ENCODE assay signal across 14 cellular contexts in the genomic region with DNA sequence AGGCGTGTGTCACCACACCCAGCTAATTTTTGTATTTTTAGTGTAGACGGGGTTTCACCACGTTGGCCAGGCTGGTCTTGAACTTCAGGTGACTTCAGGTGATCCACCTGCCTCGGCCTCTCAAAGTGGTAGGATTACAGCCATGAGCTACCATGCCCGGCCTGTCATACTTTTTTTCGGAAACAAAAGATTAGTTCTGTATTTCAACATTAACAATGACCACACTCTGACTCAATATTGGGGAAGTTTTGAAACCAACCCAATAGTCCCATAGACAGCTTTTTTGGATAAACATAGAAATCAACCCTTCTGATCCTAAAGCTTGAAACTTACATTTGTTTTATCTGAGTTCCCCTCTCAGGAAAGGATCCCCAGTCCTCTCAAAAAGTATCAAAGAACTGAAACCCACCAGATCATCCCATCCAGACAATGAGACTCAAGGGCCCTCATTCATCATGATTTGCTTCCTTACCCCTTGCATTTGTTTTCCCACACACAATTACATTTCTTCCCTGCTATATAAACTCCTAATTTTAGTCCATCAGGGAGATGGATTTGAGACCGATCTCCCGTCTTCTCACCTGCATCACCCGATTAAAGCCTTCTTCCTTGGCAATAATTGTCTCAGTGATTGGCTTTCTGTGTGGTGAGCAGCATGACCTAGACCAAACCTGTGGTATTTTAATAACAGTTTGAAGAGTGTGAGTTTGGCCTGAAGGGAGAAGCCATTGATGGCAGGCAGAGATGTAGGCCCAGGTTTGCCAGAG. TPM values are rescaled to one million over a fixed set of nuclear protein-coding genes. Genes with fewer than 3 reads are reported as not detected.
DNase-seq lines count a peak whose midpoint lies in the region; ATAC-seq, FAIRE-seq and TF ChIP-seq lines count a peak whose summit lies in the region.
"Had no signal": no experiment of that assay in that cellular context is flagged by ENCODE, and none has a peak within 500 bp of the region (broad histone marks: within the 10 kb centered on the region; RNA-seq: fewer than 3 reads in every experiment).

No MANE protein-coding gene starts in this region.

- no peak for ATAC-seq in CD4-positive, CD25-positive, alpha-beta regulatory T cell (ENCODE audit: low read depth in 2 of 2)
- no peak for ATAC-seq in HG02759 (IDR thresholded peaks at IDR 0.05; ENCODE audit: unreplicated experiment)

- no peaks in the 10 kb centered on the region for H4K20me1 ChIP-seq in osteoblast (ENCODE audit: insufficient read depth, low read length)

- no peak overlapping the region for H3K4me3 Mint-ChIP-seq in CD4-positive, CD25-positive, alpha-beta regulatory T cell
- H3K4me3 Mint-ChIP-seq in endothelial cell (ENCODE audit: unreplicated experiment): peak overlapping the region; percentile 13
- H3K4me3 Mint-ChIP-seq: activated T-cell treated with anti-CD3 and anti-CD28 coated beads, Interleukin-2, amount 50 U/mL, for 24 hours; H9 had no signal

- no peak overlapping the region for H3K27ac ChIP-seq in CD4-positive, CD25-positive, alpha-beta regulatory T cell (ENCODE audit: insufficient read depth, low read length, poor library complexity, severe bottlenecking)
- no peak overlapping the region for H3K27ac ChIP-seq in osteoblast (ENCODE audit: low read depth, low read length)

- peaks cover 12% of the 10 kb centered on the region for H3K36me3 Mint-ChIP-seq in CD4-positive, CD25-positive, alpha-beta regulatory T cell
- H3K36me3 Mint-ChIP-seq in endothelial cell (ENCODE audit: low read depth, unreplicated experiment): peaks cover 12% of the 10 kb centered on the region

- no peaks in the 10 kb centered on the region for H3K27me3 Mint-ChIP-seq in CD4-positive, CD25-positive, alpha-beta regulatory T cell
- H3K27me3 Mint-ChIP-seq in endothelial cell (ENCODE audit: unreplicated experiment): peaks cover 7% of the 10 kb centered on the region
- H3K27me3 Mint-ChIP-seq: activated T-cell treated with anti-CD3 and anti-CD28 coated beads, Interleukin-2, amount 50 U/mL, for 24 hours had no signal

- no peaks in the 10 kb centered on the region for H3K9me3 ChIP-seq in CD4-positive, CD25-positive, alpha-beta regulatory T cell (ENCODE audit: control insufficient read depth in 2 of 2, low read length in 2 of 2)
- no peaks in the 10 kb centered on the region for H3K9me3 ChIP-seq in osteoblast (ENCODE audit: low read depth, low read length)

- TF ChIP-seq CTCF in endothelial cell (IDR thresholded peaks at IDR 0.05; ENCODE audit: unreplicated experiment) (no peak), osteoblast (IDR thresholded peaks at IDR 0.05; ENCODE audit: extremely low read depth, low read depth, low read length) (no peak)

- FAIRE-seq in RCC 7860 (lab: Jason Lieb, UNC): no peak
- FAIRE-seq: kidney had no signal

- H2AFZ ChIP-seq in osteoblast (ENCODE audit: low read length): no peak overlapping the region

- peaks cover 6 to 15% (median 12%) of the 10 kb centered on the region in 4 donors for H3K4me1 Mint-ChIP-seq in CD4-positive, CD25-positive, alpha-beta regulatory T cell
- H3K4me1 Mint-ChIP-seq in endothelial cell (ENCODE audit: unreplicated experiment): peaks cover 15% of the 10 kb centered on the region

- H3K27ac Mint-ChIP-seq in CD4-positive, CD25-positive, alpha-beta regulatory T cell: peak overlapping the region in 2 of 3 donors; percentile 9 to 25
- H3K27ac Mint-ChIP-seq in endothelial cell (ENCODE audit: unreplicated experiment): no peak overlapping the region
- H3K27ac Mint-ChIP-seq: H9 had no signal

- H3K4me3 ChIP-seq in CD4-positive, CD25-positive, alpha-beta regulatory T cell (ENCODE audit: low read depth, low read length): no peak overlapping the region
- no peak overlapping the region for H3K4me3 ChIP-seq in osteoblast (ENCODE audit: insufficient read depth, low read length)

- H3K27me3 ChIP-seq in CD4-positive, CD25-positive, alpha-beta regulatory T cell (ENCODE audit: control insufficient read depth, insufficient read depth, low read length): no peaks in the 10 kb centered on the region
- no peaks in the 10 kb centered on the region for H3K27me3 ChIP-seq in osteoblast (ENCODE audit: insufficient read depth, low read length)

- DNase-seq in CD4-positive, CD25-positive, alpha-beta regulatory T cell: no peak
- DNase-seq in NOMO-1 treated with DMSO at 0.1 percent for 48 hours (lab: John Stamatoyannopoulos, UW; ENCODE audit: unreplicated experiment): peak; percentile 73
- DNase-seq in endothelial cell (ENCODE audit: low spot score): no peak
- peak; percentile 32 for DNase-seq in osteoblast (ENCODE audit: insufficient read length, low spot score, missing footprints)
- no peak for DNase-seq in RCC 7860 (ENCODE audit: low spot score)
- no peak for DNase-seq in NCI-H1092 (lab: John Stamatoyannopoulos, UW)
- DNase-seq in NCI-H526 treated with DMSO at 0.1 percent for 48 hours (lab: John Stamatoyannopoulos, UW): no peak
- DNase-seq: activated T-cell treated with anti-CD3 and anti-CD28 coated beads, Interleukin-2, amount 50 U/mL, for 24 hours; COR-L47; H9; kidney had no signal

- H3K36me3 ChIP-seq in CD4-positive, CD25-positive, alpha-beta regulatory T cell (ENCODE audit: control insufficient read depth, insufficient read depth, low read length): peaks cover 10% of the 10 kb centered on the region
- no peaks in the 10 kb centered on the region for H3K36me3 ChIP-seq in osteoblast (ENCODE audit: insufficient read depth, low read length)

- peaks cover 7% of the 10 kb centered on the region for H3K4me1 ChIP-seq in CD4-positive, CD25-positive, alpha-beta regulatory T cell (ENCODE audit: control insufficient read depth, insufficient read depth, low read length, poor library complexity, severe bottlenecking)
- peaks cover 19% of the 10 kb centered on the region for H3K4me1 ChIP-seq in osteoblast (ENCODE audit: insufficient read depth, low read length)

- no peaks in the 10 kb centered on the region for H3K79me2 ChIP-seq in osteoblast (ENCODE audit: insufficient read depth, low read length)

- peak overlapping the region; percentile 30 for H3K4me2 ChIP-seq in osteoblast (ENCODE audit: insufficient read depth, low read length)

- H3K9me3 Mint-ChIP-seq in CD4-positive, CD25-positive, alpha-beta regulatory T cell: no peaks in the 10 kb centered on the region
- H3K9me3 Mint-ChIP-seq in endothelial cell (ENCODE audit: unreplicated experiment): no peaks in the 10 kb centered on the region
- H3K9me3 Mint-ChIP-seq: activated T-cell treated with anti-CD3 and anti-CD28 coated beads, Interleukin-2, amount 50 U/mL, for 24 hours had no signal

RNA-seq across cellular contexts. Expression of a gene that starts 7.2 kb away (rescaled TPM):
- total RNA-seq in CD4-positive, CD25-positive, alpha-beta regulatory T cell: not detected
- not detected for polyA plus RNA-seq in CD4-positive, CD25-positive, alpha-beta regulatory T cell
- total RNA-seq in endothelial cell (ENCODE audit: unreplicated experiment) (not detected), osteoblast (not detected in 2 replicates)
- total RNA-seq: H9, kidney, omental fat pad had no signal
- polyA plus RNA-seq: esophagus had no signal

RNA-seq across cellular contexts. Expression of a gene that starts 9.6 kb away (rescaled TPM):
- 92.5 TPM for total RNA-seq in CD4-positive, CD25-positive, alpha-beta regulatory T cell
- polyA plus RNA-seq in CD4-positive, CD25-positive, alpha-beta regulatory T cell: 100 to 1,000 TPM; 119 to 141 (median 133) TPM
- total RNA-seq in endothelial cell (ENCODE audit: unreplicated experiment) (107 TPM), osteoblast (146 and 158 TPM in 2 replicates)

RNA-seq across cellular contexts. Expression of a gene that starts 38.1 kb away (rescaled TPM):
- total RNA-seq in CD4-positive, CD25-positive, alpha-beta regulatory T cell: 16.6 TPM
- 1 to 10 TPM in 3 of 4 donors, under 1 TPM in 1; 0.91 to 3.1 (median 2.1) TPM for polyA plus RNA-seq in CD4-positive, CD25-positive, alpha-beta regulatory T cell
- 184 TPM for total RNA-seq in endothelial cell (ENCODE audit: unreplicated experiment)
- 36.6 and 38.0 TPM in 2 replicates for total RNA-seq in osteoblast

RNA-seq across cellular contexts. Expression of a gene that starts 59.6 kb away (rescaled TPM):
- total RNA-seq in CD4-positive, CD25-positive, alpha-beta regulatory T cell: not detected
- not detected for polyA plus RNA-seq in CD4-positive, CD25-positive, alpha-beta regulatory T cell
- 3.3 TPM for total RNA-seq in endothelial cell (ENCODE audit: unreplicated experiment)
- total RNA-seq in osteoblast: not detected in 2 replicates

Comparison
In these comparisons a context has a peak if more than half of its experiments do, and no peak if none do; other contexts are left out.
1. DNase-seq: peak in NOMO-1 treated with DMSO at 0.1 percent for 48 hours (single experiment) and osteoblast (single experiment); none in CD4-positive, CD25-positive, alpha-beta regulatory T cell (0 of 3), endothelial cell (single experiment), RCC 7860 (single experiment), NCI-H1092 (single experiment) and NCI-H526 treated with DMSO at 0.1 percent for 48 hours (single experiment).